9 cellular contexts compared by ENCODE assay signal in the genomic region with DNA sequence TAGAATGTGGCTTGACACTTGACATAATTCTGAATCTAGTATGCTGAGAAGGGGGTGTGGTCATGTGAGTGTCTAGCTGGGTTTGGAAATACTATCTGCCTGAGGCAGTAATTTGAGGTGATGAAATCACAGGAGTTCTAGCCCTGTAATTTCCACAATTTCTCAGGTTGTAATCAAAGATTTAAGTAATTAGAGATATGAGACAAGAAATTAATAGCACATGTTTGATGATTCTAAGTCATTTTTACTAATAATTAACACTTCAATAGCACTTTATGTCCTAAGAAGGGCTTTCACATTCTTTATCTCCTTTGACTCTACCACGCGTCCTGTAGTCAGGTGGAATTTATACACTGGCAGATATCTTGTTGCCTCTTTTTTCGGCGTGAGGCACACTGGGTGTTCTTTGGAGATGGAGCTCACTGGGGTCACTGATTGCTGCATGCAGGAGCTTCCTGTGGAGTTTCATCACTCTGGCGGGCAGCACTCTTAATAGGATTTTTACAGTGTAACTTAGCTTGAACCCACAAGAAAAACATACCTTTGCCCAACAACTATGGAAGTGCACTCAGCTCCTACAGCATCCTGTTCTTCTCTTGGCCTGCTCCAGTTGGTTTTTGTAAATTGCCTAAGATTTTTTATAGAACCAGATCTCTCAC. TPM values are rescaled to one million over a fixed set of nuclear protein-coding genes. Genes with fewer than 3 reads are reported as not detected.
A peak's percentile ranks its signal among the peaks of the same experiment; 100 is the strongest.
DNase-seq lines count a peak whose midpoint lies in the region; ATAC-seq and TF ChIP-seq lines count a peak whose summit lies in the region.
"Had no signal": no experiment of that assay in that cellular context is flagged by ENCODE, and none has a peak within 500 bp of the region (broad histone marks: within the 10 kb centered on the region; RNA-seq: fewer than 3 reads in every experiment).

No MANE protein-coding gene starts in this region.

- TF ChIP-seq CTCF in lower lobe of right lung (IDR thresholded peaks at IDR 0.05), result no peak

- peak overlapping the region; percentile 75 for H3K27ac ChIP-seq in CD4-positive, CD25-positive, alpha-beta regulatory T cell (ENCODE audit: insufficient read depth, low read length, poor library complexity, severe bottlenecking)
- H3K27ac ChIP-seq in lower lobe of right lung, result peak overlapping the region; percentile 2

- peaks cover 35 to 81% (median 65%) of the 10 kb centered on the region in 4 donors for H3K4me1 Mint-ChIP-seq in CD4-positive, CD25-positive, alpha-beta regulatory T cell
- H3K4me1 Mint-ChIP-seq in activated naive CD8-positive, alpha-beta T cell treated with anti-CD3 and anti-CD28 coated beads, Interleukin-2, amount 50 U/mL, for 24 hours, result peaks cover 72% of the 10 kb centered on the region

- peak overlapping the region in 3 of 4 donors; percentile 34 to 98 (median 40) for H3K4me3 Mint-ChIP-seq in CD4-positive, CD25-positive, alpha-beta regulatory T cell
- peak overlapping the region; percentile 54 for H3K4me3 Mint-ChIP-seq in activated naive CD8-positive, alpha-beta T cell treated with anti-CD3 and anti-CD28 coated beads, Interleukin-2, amount 50 U/mL, for 24 hours

- H3K36me3 ChIP-seq in CD4-positive, CD25-positive, alpha-beta regulatory T cell (ENCODE audit: control insufficient read depth, insufficient read depth, low read length), result no peaks in the 10 kb centered on the region
- H3K36me3 ChIP-seq in lower lobe of right lung, result no peaks in the 10 kb centered on the region

- H3K36me3 Mint-ChIP-seq in CD4-positive, CD25-positive, alpha-beta regulatory T cell, result no peaks in the 10 kb centered on the region
- peaks cover 13% of the 10 kb centered on the region for H3K36me3 Mint-ChIP-seq in activated naive CD8-positive, alpha-beta T cell treated with anti-CD3 and anti-CD28 coated beads, Interleukin-2, amount 50 U/mL, for 24 hours (ENCODE audit: low read depth)

- intact Hi-C loops in lower lobe of right lung (cut with DNase I), result no loop called here

- H3K9me3 ChIP-seq in CD4-positive, CD25-positive, alpha-beta regulatory T cell (ENCODE audit: control insufficient read depth in 2 of 2, low read length in 2 of 2), result no peaks in the 10 kb centered on the region
- H3K9me3 ChIP-seq in lower lobe of right lung, result no peaks in the 10 kb centered on the region

- DNase-seq in CD4-positive, CD25-positive, alpha-beta regulatory T cell, result no peak
- DNase-seq in HS-27A (ENCODE audit: low read depth), result peak; percentile 85
- no peak for DNase-seq in activated naive CD8-positive, alpha-beta T cell treated with anti-CD3 and anti-CD28 coated beads, Interleukin-2, amount 50 U/mL, for 24 hours
- no peak for DNase-seq in lower lobe of right lung
- DNase-seq in RPMI8226, result no peak
- DNase-seq in NCI-H1436 treated with DMSO at 0.1 percent for 48 hours (lab: John Stamatoyannopoulos, UW), result no peak
- DNase-seq: activated CD4-positive, alpha-beta T cell treated with anti-CD3 and anti-CD28 coated beads for 48 hours had no signal

- peaks cover 0 to 3% (median 0%) of the 10 kb centered on the region in 7 donors for H3K9me3 Mint-ChIP-seq in CD4-positive, CD25-positive, alpha-beta regulatory T cell
- H3K9me3 Mint-ChIP-seq in activated naive CD8-positive, alpha-beta T cell treated with anti-CD3 and anti-CD28 coated beads, Interleukin-2, amount 50 U/mL, for 24 hours, result no peaks in the 10 kb centered on the region

- no peaks in the 10 kb centered on the region for H3K27me3 Mint-ChIP-seq in CD4-positive, CD25-positive, alpha-beta regulatory T cell
- H3K27me3 Mint-ChIP-seq in activated naive CD8-positive, alpha-beta T cell treated with anti-CD3 and anti-CD28 coated beads, Interleukin-2, amount 50 U/mL, for 24 hours, result no peaks in the 10 kb centered on the region

- ATAC-seq in CD4-positive, CD25-positive, alpha-beta regulatory T cell (ENCODE audit: low read depth in 2 of 2), result no peak
- ATAC-seq in activated naive CD8-positive, alpha-beta T cell treated with anti-CD3 and anti-CD28 coated beads, Interleukin-2, amount 50 U/mL, for 24 hours, result no peak
- ATAC-seq in lower lobe of right lung (peak; percentile 5 to 24), HG02852 (IDR thresholded peaks at IDR 0.05; ENCODE audit: unreplicated experiment) (no peak), HG03025 (IDR thresholded peaks at IDR 0.05; ENCODE audit: low FRiP score, unreplicated experiment) (no peak)

- peak overlapping the region; percentile 4 to 98 (median 60) for H3K27ac Mint-ChIP-seq in CD4-positive, CD25-positive, alpha-beta regulatory T cell
- peak overlapping the region; percentile 80 for H3K27ac Mint-ChIP-seq in activated naive CD8-positive, alpha-beta T cell treated with anti-CD3 and anti-CD28 coated beads, Interleukin-2, amount 50 U/mL, for 24 hours

- peaks cover 63% of the 10 kb centered on the region for H3K4me1 ChIP-seq in CD4-positive, CD25-positive, alpha-beta regulatory T cell (ENCODE audit: control insufficient read depth, insufficient read depth, low read length, poor library complexity, severe bottlenecking)
- peaks cover 69% of the 10 kb centered on the region for H3K4me1 ChIP-seq in lower lobe of right lung

- H3K4me3 ChIP-seq in CD4-positive, CD25-positive, alpha-beta regulatory T cell (ENCODE audit: low read depth, low read length), result peak overlapping the region; percentile 89
- H3K4me3 ChIP-seq in lower lobe of right lung, result no peak overlapping the region

- H3K27me3 ChIP-seq in CD4-positive, CD25-positive, alpha-beta regulatory T cell (ENCODE audit: control insufficient read depth, insufficient read depth, low read length), result no peaks in the 10 kb centered on the region
- H3K27me3 ChIP-seq in lower lobe of right lung (ENCODE audit: low read depth), result no peaks in the 10 kb centered on the region

RNA-seq across cellular contexts. Expression of a gene that starts 3.3 kb away (rescaled TPM):
- total RNA-seq in CD4-positive, CD25-positive, alpha-beta regulatory T cell, result 7.2 TPM
- polyA plus RNA-seq in CD4-positive, CD25-positive, alpha-beta regulatory T cell, result 10 to 100 TPM in 3 of 4 donors, 1 to 10 TPM in 1; 9.0 to 12.9 (median 11.7) TPM
- total RNA-seq in lower lobe of right lung, result 40.2 TPM

RNA-seq across cellular contexts. Expression of a gene that starts 3.7 kb away (rescaled TPM):
- total RNA-seq in CD4-positive, CD25-positive, alpha-beta regulatory T cell, result 64.9 TPM
- 10 to 100 TPM; 56.7 to 74.5 (median 65.0) TPM for polyA plus RNA-seq in CD4-positive, CD25-positive, alpha-beta regulatory T cell
- 13.4 TPM for total RNA-seq in lower lobe of right lung

Comparison
In these comparisons a context has a peak if more than half of its experiments do, and no peak if none do; other contexts are left out.
1. ATAC-seq: peak in lower lobe of right lung (2 of 2); none in CD4-positive, CD25-positive, alpha-beta regulatory T cell (0 of 2), activated naive CD8-positive, alpha-beta T cell treated with anti-CD3 and anti-CD28 coated beads, Interleukin-2, amount 50 U/mL, for 24 hours (single experiment), HG02852 (single experiment) and HG03025 (single experiment).